In the genomic region with DNA sequence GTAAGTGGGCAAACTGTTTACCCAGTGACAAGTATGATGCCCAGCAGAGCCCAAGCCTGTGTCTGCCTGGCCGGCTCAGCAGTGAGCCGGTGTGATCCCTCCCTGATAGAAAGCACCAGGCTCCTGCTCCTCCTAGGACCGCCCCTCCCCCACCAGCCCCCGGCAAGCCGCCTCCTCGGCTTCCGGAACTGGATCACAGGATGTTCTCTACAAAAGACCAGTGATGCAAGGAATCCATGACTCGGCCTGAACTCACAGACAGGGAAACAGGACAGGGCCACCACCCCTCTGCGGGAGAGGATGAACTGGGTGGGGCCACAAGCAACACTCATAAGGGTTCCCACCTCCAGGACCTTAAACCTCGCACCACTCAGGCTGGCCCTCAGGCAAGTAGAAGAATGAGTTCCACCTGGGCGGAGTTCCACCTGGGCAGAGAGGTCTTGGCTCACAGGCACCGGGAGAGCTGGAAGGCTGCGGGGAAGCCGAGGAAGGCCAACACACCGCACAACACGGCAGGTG, we compare ENCODE assay signal across 1 cellular context.
TF ChIP-seq lines count a peak whose summit lies in the region.

No MANE protein-coding gene starts in this region.

TF ChIP-seq in HEK293, 187 proteins besides CTCF, POLR2A, EP300 and RAD21 (continued from another document):
- TF ChIP-seq, protein P1, sequence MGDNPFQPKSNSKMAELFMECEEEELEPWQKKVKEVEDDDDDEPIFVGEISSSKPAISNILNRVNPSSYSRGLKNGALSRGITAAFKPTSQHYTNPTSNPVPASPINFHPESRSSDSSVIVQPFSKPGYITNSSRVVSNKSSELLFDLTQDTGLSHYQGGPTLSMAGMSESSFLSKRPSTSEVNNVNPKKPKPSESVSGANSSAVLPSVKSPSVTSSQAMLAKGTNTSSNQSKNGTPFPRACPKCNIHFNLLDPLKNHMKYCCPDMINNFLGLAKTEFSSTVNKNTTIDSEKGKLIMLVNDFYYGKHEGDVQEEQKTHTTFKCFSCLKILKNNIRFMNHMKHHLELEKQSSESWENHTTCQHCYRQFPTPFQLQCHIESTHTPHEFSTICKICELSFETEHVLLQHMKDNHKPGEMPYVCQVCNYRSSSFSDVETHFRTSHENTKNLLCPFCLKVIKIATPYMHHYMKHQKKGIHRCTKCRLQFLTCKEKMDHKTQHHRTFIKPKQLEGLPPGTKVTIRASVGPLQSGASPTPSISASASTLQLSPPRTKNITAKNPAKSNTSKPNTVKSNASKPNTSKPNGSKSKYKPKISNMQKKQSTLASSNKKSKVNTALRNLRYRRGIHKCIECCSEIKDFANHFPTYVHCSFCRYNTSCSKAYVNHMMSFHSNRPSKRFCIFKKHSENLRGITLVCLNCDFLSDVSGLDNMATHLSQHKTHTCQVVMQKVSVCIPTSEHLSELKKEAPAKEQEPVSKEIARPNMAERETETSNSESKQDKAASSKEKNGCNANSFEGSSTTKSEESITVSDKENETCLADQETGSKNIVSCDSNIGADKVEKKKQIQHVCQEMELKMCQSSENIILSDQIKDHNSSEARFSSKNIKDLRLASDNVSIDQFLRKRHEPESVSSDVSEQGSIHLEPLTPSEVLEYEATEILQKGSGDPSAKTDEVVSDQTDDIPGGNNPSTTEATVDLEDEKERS (tag by site-specific recombination; IDR thresholded peaks at IDR 0.05): no peak
- no peak for TF ChIP-seq ZNF112 (tag by site-specific recombination; IDR thresholded peaks at IDR 0.05)
- peak; percentile 72 for TF ChIP-seq ZBTB21 (tag by site-specific recombination; IDR thresholded peaks at IDR 0.05)
- TF ChIP-seq ZFHX2 (tag by site-specific recombination; conservative IDR thresholded peaks at IDR 0.05): peak; percentile 27; the same call in 1 of the 2 replicates
- peak; percentile 31; the same call in 1 of the 2 replicates for TF ChIP-seq SP3 (tag by site-specific recombination; IDR thresholded peaks at IDR 0.05)
- no peak for TF ChIP-seq ZNF416 (tag by site-specific recombination; IDR thresholded peaks at IDR 0.05)
- TF ChIP-seq ZNF404 (tag by site-specific recombination; IDR thresholded peaks at IDR 0.05): no peak
- no peak for TF ChIP-seq ZIC2 (tag by site-specific recombination; IDR thresholded peaks at IDR 0.05)
- TF ChIP-seq, protein P2, sequence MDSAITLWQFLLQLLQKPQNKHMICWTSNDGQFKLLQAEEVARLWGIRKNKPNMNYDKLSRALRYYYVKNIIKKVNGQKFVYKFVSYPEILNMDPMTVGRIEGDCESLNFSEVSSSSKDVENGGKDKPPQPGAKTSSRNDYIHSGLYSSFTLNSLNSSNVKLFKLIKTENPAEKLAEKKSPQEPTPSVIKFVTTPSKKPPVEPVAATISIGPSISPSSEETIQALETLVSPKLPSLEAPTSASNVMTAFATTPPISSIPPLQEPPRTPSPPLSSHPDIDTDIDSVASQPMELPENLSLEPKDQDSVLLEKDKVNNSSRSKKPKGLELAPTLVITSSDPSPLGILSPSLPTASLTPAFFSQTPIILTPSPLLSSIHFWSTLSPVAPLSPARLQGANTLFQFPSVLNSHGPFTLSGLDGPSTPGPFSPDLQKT (IDR thresholded peaks at IDR 0.05; ENCODE audit: borderline replicate concordance, low read depth, low read length): no peak
- TF ChIP-seq KLF1 (tag by site-specific recombination; IDR thresholded peaks at IDR 0.05): peak; percentile 88
- TF ChIP-seq, protein P3, sequence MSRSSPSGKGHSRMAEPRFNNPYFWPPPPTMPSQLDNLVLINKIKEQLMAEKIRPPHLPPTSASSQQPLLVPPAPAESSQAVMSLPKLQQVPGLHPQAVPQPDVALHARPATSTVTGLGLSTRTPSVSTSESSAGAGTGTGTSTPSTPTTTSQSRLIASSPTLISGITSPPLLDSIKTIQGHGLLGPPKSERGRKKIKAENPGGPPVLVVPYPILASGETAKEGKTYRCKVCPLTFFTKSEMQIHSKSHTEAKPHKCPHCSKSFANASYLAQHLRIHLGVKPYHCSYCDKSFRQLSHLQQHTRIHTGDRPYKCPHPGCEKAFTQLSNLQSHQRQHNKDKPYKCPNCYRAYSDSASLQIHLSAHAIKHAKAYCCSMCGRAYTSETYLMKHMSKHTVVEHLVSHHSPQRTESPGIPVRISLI (tag by site-specific recombination; IDR thresholded peaks at IDR 0.05): no peak
- TF ChIP-seq, protein P4, sequence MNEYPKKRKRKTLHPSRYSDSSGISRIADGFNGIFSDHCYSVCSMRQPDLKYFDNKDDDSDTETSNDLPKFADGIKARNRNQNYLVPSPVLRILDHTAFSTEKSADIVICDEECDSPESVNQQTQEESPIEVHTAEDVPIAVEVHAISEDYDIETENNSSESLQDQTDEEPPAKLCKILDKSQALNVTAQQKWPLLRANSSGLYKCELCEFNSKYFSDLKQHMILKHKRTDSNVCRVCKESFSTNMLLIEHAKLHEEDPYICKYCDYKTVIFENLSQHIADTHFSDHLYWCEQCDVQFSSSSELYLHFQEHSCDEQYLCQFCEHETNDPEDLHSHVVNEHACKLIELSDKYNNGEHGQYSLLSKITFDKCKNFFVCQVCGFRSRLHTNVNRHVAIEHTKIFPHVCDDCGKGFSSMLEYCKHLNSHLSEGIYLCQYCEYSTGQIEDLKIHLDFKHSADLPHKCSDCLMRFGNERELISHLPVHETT (tag by site-specific recombination; IDR thresholded peaks at IDR 0.05): no peak
- TF ChIP-seq ZNF629 (tag by site-specific recombination; IDR thresholded peaks at IDR 0.05): peak; percentile 91
- no peak for TF ChIP-seq ZNF843 (tag by site-specific recombination; IDR thresholded peaks at IDR 0.05)
- 0 out of 2 replicates have a peak, but pooled peaks have one; percentile 17 for TF ChIP-seq OSR2 (tag by site-specific recombination; IDR thresholded peaks at IDR 0.05)
- no peak for TF ChIP-seq ZNF561 (tag by site-specific recombination; IDR thresholded peaks at IDR 0.05; ENCODE audit: borderline replicate concordance)
